35 cellular contexts compared by ENCODE assay signal in the genomic region with DNA sequence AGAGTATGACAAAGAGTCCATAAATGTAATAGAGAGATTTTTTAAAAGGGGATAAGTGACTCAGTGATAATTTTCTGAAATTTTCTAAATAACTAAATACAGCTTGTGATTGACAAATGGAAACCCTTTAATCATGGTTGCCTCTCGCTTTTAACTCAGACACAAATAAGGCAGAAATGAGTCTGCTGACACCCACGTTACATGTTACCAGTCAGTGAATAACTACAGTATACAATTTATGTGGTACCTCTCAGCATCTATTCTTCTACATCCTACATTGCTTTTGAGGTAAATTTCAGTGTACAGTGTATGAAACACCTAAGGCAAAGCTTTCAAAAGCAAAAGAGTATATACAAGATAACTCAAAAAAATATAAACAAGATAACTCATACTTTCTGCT.
"Had no signal": no experiment of that assay in that cellular context is flagged by ENCODE, and none has a peak within 500 bp of the region (broad histone marks: within the 10 kb centered on the region; RNA-seq: fewer than 3 reads in every experiment).

No MANE protein-coding gene starts in this region.

- H3K27ac Mint-ChIP-seq: activated B cell treated with CpG ODN at 0.5 μM for 24 hours; activated CD4-positive, alpha-beta memory T cell treated with anti-CD3 and anti-CD28 coated beads for 36 hours; activated CD8-positive, alpha-beta T cell treated with anti-CD3 and anti-CD28 coated beads for 36 hours; activated naive CD4-positive, alpha-beta T cell treated with anti-CD3 and anti-CD28 coated beads, Interleukin-2, amount 10 ng/mL, durations not matched to agents 7 days and 5 days; activated naive CD4-positive, alpha-beta T cell treated with anti-CD3 and anti-CD28 coated beads, Interleukin-2, amount 50 U/mL, for 24 hours; activated naive CD8-positive, alpha-beta T cell; activated naive CD8-positive, alpha-beta T cell treated with anti-CD3 and anti-CD28 coated beads, Interleukin-2, amount 10 ng/mL, durations not matched to agents 7 days and 5 days; activated naive CD8-positive, alpha-beta T cell treated with anti-CD3 and anti-CD28 coated beads, Interleukin-2, amount 50 U/mL, for 24 hours; activated T-cell treated with anti-CD3 and anti-CD28 coated beads, Interleukin-2, amount 50 U/mL, for 72 hours; activated T-helper 1 cell treated with anti-CD3 and anti-CD28 coated beads, Interleukin-12 subunit alpha, Interleukin-12 subunit beta, Interleukin-2, Interleukin-4 antibody, amounts not matched to agents 30 ng/mL and 10 ng/mL and 1 ng/mL, durations not matched to agents 14 hours and 24 hours and 36 hours; activated T-helper 2 cell treated with anti-CD3 and anti-CD28 coated beads, Interferon-gamma antibody, Interleukin-2, Interleukin-4, amounts not matched to agents 10 μg/mL and 5 μg/mL and 100 μg/mL, durations not matched to agents 14 hours and 24 hours and 36 hours; brain; T-helper 1 cell treated with Interleukin-12 subunit alpha and Interleukin-12 subunit beta and Interleukin-4 antibody, amounts not matched to agents 30 μg/mL and 1 μg/mL, for 36 hours; T-helper 2 cell treated with Interferon-gamma antibody and Interleukin-4, amounts not matched to agents 5 μg/mL and 100 μg/mL, for 36 hours had no signal

- H3K36me3 ChIP-seq: cardiac muscle cell had no signal

- H3K4me3 ChIP-seq: ascending aorta, cardiac muscle cell had no signal

- H3K27me3 ChIP-seq: ascending aorta, cardiac muscle cell had no signal

- H3K9me3 ChIP-seq: ascending aorta had no signal

- H3K9me3 Mint-ChIP-seq: activated B cell treated with CpG ODN at 0.5 μM for 24 hours; activated CD4-positive, alpha-beta memory T cell treated with anti-CD3 and anti-CD28 coated beads for 36 hours; activated CD8-positive, alpha-beta T cell treated with anti-CD3 and anti-CD28 coated beads for 36 hours; activated naive CD4-positive, alpha-beta T cell treated with anti-CD3 and anti-CD28 coated beads, Interleukin-2, amount 10 ng/mL, durations not matched to agents 7 days and 5 days; activated naive CD4-positive, alpha-beta T cell treated with anti-CD3 and anti-CD28 coated beads, Interleukin-2, amount 50 U/mL, for 24 hours; activated naive CD8-positive, alpha-beta T cell treated with anti-CD3 and anti-CD28 coated beads, Interleukin-2, amount 10 ng/mL, durations not matched to agents 7 days and 5 days; activated naive CD8-positive, alpha-beta T cell treated with anti-CD3 and anti-CD28 coated beads, Interleukin-2, amount 50 U/mL, for 24 hours; activated T-cell treated with anti-CD3 and anti-CD28 coated beads, Interleukin-2, amount 50 U/mL, for 4 hours; activated T-cell treated with anti-CD3 and anti-CD28 coated beads, Interleukin-2, amount 50 U/mL, for 72 hours; activated T-helper 1 cell treated with anti-CD3 and anti-CD28 coated beads, Interleukin-12 subunit alpha, Interleukin-12 subunit beta, Interleukin-2, Interleukin-4 antibody, amounts not matched to agents 30 ng/mL and 10 ng/mL and 1 ng/mL, durations not matched to agents 14 hours and 24 hours and 36 hours; activated T-helper 2 cell treated with anti-CD3 and anti-CD28 coated beads, Interferon-gamma antibody, Interleukin-2, Interleukin-4, amounts not matched to agents 10 μg/mL and 5 μg/mL and 100 μg/mL, durations not matched to agents 14 hours and 24 hours and 36 hours; brain; central memory CD8-positive, alpha-beta T cell; T-helper 1 cell treated with Interleukin-12 subunit alpha and Interleukin-12 subunit beta and Interleukin-4 antibody, amounts not matched to agents 30 μg/mL and 1 μg/mL, for 36 hours; T-helper 2 cell treated with Interferon-gamma antibody and Interleukin-4, amounts not matched to agents 5 μg/mL and 100 μg/mL, for 36 hours had no signal

- DNase-seq: activated B cell treated with CpG ODN at 0.5 μM for 24 hours; activated CD4-positive, alpha-beta memory T cell treated with anti-CD3 and anti-CD28 coated beads for 36 hours; activated CD4-positive, alpha-beta T cell treated with anti-CD3 and anti-CD28 coated beads for 48 hours; activated CD4-positive, alpha-beta T cell treated with anti-CD3 and anti-CD28 coated beads, Interleukin-2, amount 50 U/mL, for 1 hour; activated CD4-positive, alpha-beta T cell treated with anti-CD3 and anti-CD28 coated beads, Interleukin-2, amount 50 U/mL, for 4 hours; activated CD4-positive, CD25-positive, alpha-beta regulatory T cell treated with anti-CD3 and anti-CD28 coated beads, Interleukin-2, amount 50 U/mL, for 72 hours; activated CD8-positive, alpha-beta memory T cell treated with anti-CD3 and anti-CD28 coated beads, Interleukin-2, amount 50 U/mL, for 4 hours; activated CD8-positive, alpha-beta T cell treated with anti-CD3 and anti-CD28 coated beads for 36 hours; activated effector memory CD4-positive, alpha-beta T cell treated with Interleukin-2 at 50 U/mL for 16 hours; activated gamma-delta T cell; activated naive CD4-positive, alpha-beta T cell treated with anti-CD3 and anti-CD28 coated beads, Interleukin-2, amount 10 ng/mL, durations not matched to agents 7 days and 5 days; activated naive CD4-positive, alpha-beta T cell treated with Interleukin-2 at 50 U/mL for 16 hours; activated naive CD8-positive, alpha-beta T cell treated with anti-CD3 and anti-CD28 coated beads, Interleukin-2, amount 10 ng/mL, durations not matched to agents 7 days and 5 days; activated naive CD8-positive, alpha-beta T cell treated with anti-CD3 and anti-CD28 coated beads, Interleukin-2, amount 50 U/mL, for 24 hours; activated T-cell treated with anti-CD3 and anti-CD28 coated beads for 4 hours; activated T-cell treated with anti-CD3 and anti-CD28 coated beads, Interleukin-2, amount 50 U/mL, for 1 hour; activated T-cell treated with anti-CD3 and anti-CD28 coated beads, Interleukin-2, amount 50 U/mL, for 4 hours; activated T-cell treated with anti-CD3 and anti-CD28 coated beads, Interleukin-2, amount 50 U/mL, for 72 hours; amygdala; anterior cingulate cortex; caudate nucleus; cerebellar nuclear complex; T-helper 1 cell; T-helper 9 cell had no signal

- ATAC-seq: activated CD8-positive, alpha-beta T cell treated with anti-CD3 and anti-CD28 coated beads for 36 hours; activated naive CD8-positive, alpha-beta T cell treated with anti-CD3 and anti-CD28 coated beads, Interleukin-2, amount 50 U/mL, for 24 hours; activated T-cell treated with anti-CD3 and anti-CD28 coated beads, Interleukin-2, amount 50 U/mL, for 4 hours; activated T-cell treated with anti-CD3 and anti-CD28 coated beads, Interleukin-2, amount 50 U/mL, for 72 hours had no signal

- H3K27ac ChIP-seq: ascending aorta, cardiac muscle cell, VCaP had no signal

- H3K36me3 Mint-ChIP-seq: activated naive CD8-positive, alpha-beta T cell had no signal

- H3K4me3 Mint-ChIP-seq: activated B cell treated with CpG ODN at 0.5 μM for 24 hours; activated CD4-positive, alpha-beta memory T cell treated with anti-CD3 and anti-CD28 coated beads for 36 hours; activated CD8-positive, alpha-beta T cell treated with anti-CD3 and anti-CD28 coated beads for 36 hours; activated naive CD4-positive, alpha-beta T cell treated with anti-CD3 and anti-CD28 coated beads, Interleukin-2, amount 10 ng/mL, durations not matched to agents 7 days and 5 days; activated naive CD4-positive, alpha-beta T cell treated with anti-CD3 and anti-CD28 coated beads, Interleukin-2, amount 50 U/mL, for 24 hours; activated naive CD8-positive, alpha-beta T cell; activated naive CD8-positive, alpha-beta T cell treated with anti-CD3 and anti-CD28 coated beads, Interleukin-2, amount 10 ng/mL, durations not matched to agents 7 days and 5 days; activated naive CD8-positive, alpha-beta T cell treated with anti-CD3 and anti-CD28 coated beads, Interleukin-2, amount 50 U/mL, for 24 hours; activated T-cell treated with anti-CD3 and anti-CD28 coated beads, Interleukin-2, amount 50 U/mL, for 4 hours; activated T-helper 1 cell treated with anti-CD3 and anti-CD28 coated beads, Interleukin-12 subunit alpha, Interleukin-12 subunit beta, Interleukin-2, Interleukin-4 antibody, amounts not matched to agents 30 ng/mL and 10 ng/mL and 1 ng/mL, durations not matched to agents 14 hours and 24 hours and 36 hours; central memory CD8-positive, alpha-beta T cell; T-helper 1 cell treated with Interleukin-12 subunit alpha and Interleukin-12 subunit beta and Interleukin-4 antibody, amounts not matched to agents 30 μg/mL and 1 μg/mL, for 36 hours; T-helper 2 cell treated with Interferon-gamma antibody and Interleukin-4, amounts not matched to agents 5 μg/mL and 100 μg/mL, for 36 hours had no signal

- H3K27me3 Mint-ChIP-seq: activated B cell treated with CpG ODN at 0.5 μM for 24 hours; activated CD4-positive, alpha-beta memory T cell treated with anti-CD3 and anti-CD28 coated beads for 36 hours; activated CD8-positive, alpha-beta T cell treated with anti-CD3 and anti-CD28 coated beads for 36 hours; activated naive CD4-positive, alpha-beta T cell treated with anti-CD3 and anti-CD28 coated beads, Interleukin-2, amount 10 ng/mL, durations not matched to agents 7 days and 5 days; activated naive CD4-positive, alpha-beta T cell treated with anti-CD3 and anti-CD28 coated beads, Interleukin-2, amount 50 U/mL, for 24 hours; activated naive CD8-positive, alpha-beta T cell; activated naive CD8-positive, alpha-beta T cell treated with anti-CD3 and anti-CD28 coated beads, Interleukin-2, amount 10 ng/mL, durations not matched to agents 7 days and 5 days; activated naive CD8-positive, alpha-beta T cell treated with anti-CD3 and anti-CD28 coated beads, Interleukin-2, amount 50 U/mL, for 24 hours; central memory CD8-positive, alpha-beta T cell had no signal
